In genomic region chr21:45412909-45413581, GRCh38 we compare ENCODE assay signal across 20 cellular contexts. TPM values are rescaled to one million over a fixed set of nuclear protein-coding genes. Genes with fewer than 3 reads are reported as not detected.
DNase-seq lines count a peak whose midpoint lies in the region; ATAC-seq and TF ChIP-seq lines count a peak whose summit lies in the region.
"Had no signal": no experiment of that assay in that cellular context is flagged by ENCODE, and none has a peak within 500 bp of the region (broad histone marks: within the 10 kb centered on the region; RNA-seq: fewer than 3 reads in every experiment).

No MANE protein-coding gene starts in this region.

- no peaks in the 10 kb centered on the region for H3K36me3 Mint-ChIP-seq in CD8-positive, alpha-beta T cell
- no peaks in the 10 kb centered on the region for H3K36me3 Mint-ChIP-seq in activated CD4-positive, alpha-beta T cell treated with anti-CD3 and anti-CD28 coated beads for 36 hours (ENCODE audit: low read depth)
- H3K36me3 Mint-ChIP-seq: IgD-negative memory B cell had no signal

- no peak overlapping the region for H3K4me3 Mint-ChIP-seq in CD8-positive, alpha-beta T cell
- no peak overlapping the region for H3K4me3 Mint-ChIP-seq in activated CD4-positive, alpha-beta T cell treated with anti-CD3 and anti-CD28 coated beads for 36 hours
- H3K4me3 Mint-ChIP-seq: IgD-negative memory B cell, T-helper 17 cell had no signal

- no peak overlapping the region for H3K27ac Mint-ChIP-seq in CD8-positive, alpha-beta T cell
- no peak overlapping the region for H3K27ac Mint-ChIP-seq in activated CD4-positive, alpha-beta T cell treated with anti-CD3 and anti-CD28 coated beads for 36 hours
- H3K27ac Mint-ChIP-seq: IgD-negative memory B cell, T-helper 17 cell had no signal

- H3K9me3 ChIP-seq in HUES6 (ENCODE audit: control insufficient read depth, insufficient read depth, low read depth, low read length) (no peaks in the 10 kb centered on the region), ascending aorta (no peaks in the 10 kb centered on the region), iPS-20b (ENCODE audit: insufficient read depth, low read depth, low read length) (no peaks in the 10 kb centered on the region), psoas muscle (no peaks in the 10 kb centered on the region)
- no peaks in the 10 kb centered on the region for H3K9me3 ChIP-seq in CD8-positive, alpha-beta T cell (ENCODE audit: low read length)
- H3K9me3 ChIP-seq: SJSA1, vagina had no signal

- TF ChIP-seq CTCF in ascending aorta (IDR thresholded peaks at IDR 0.05) (no peak), psoas muscle (IDR thresholded peaks at IDR 0.05) (no peak)
- no peak for TF ChIP-seq CTCF in CD8-positive, alpha-beta T cell (IDR thresholded peaks at IDR 0.05)

- H3K4me1 ChIP-seq in HUES6 (ENCODE audit: control insufficient read depth, insufficient read depth, low read length): peaks cover 86% of the 10 kb centered on the region
- peaks cover 5 to 30% of the 10 kb centered on the region in 2 donors for H3K4me1 ChIP-seq in ascending aorta
- peaks cover 45% of the 10 kb centered on the region for H3K4me1 ChIP-seq in iPS-20b (ENCODE audit: insufficient read depth, low read length)
- peaks cover 15% of the 10 kb centered on the region for H3K4me1 ChIP-seq in psoas muscle
- no peaks in the 10 kb centered on the region for H3K4me1 ChIP-seq in CD8-positive, alpha-beta T cell (ENCODE audit: insufficient read depth, low read length)
- H3K4me1 ChIP-seq: SJSA1 had no signal

- CTCF ChIA-PET in CD8-positive, alpha-beta T cell (lab: Charles Lee): no interaction called here
- CTCF ChIA-PET in activated CD4-positive, alpha-beta T cell treated with anti-CD3 and anti-CD28 coated beads for 36 hours (lab: Charles Lee): interaction anchor here (1.0 kb wide), 1 partner anchor 12 kb away, joined by 3 read pairs; no protein-coding TSS in a partner anchor

- H3K36me3 ChIP-seq in HUES6 (ENCODE audit: control insufficient read depth, insufficient read depth, low read length) (peaks cover 28% of the 10 kb centered on the region), ascending aorta (no peaks in the 10 kb centered on the region), iPS-20b (ENCODE audit: insufficient read depth, low read depth, low read length) (0 out of 2 replicates have a peak, but pooled peaks cover 7% of the 10 kb centered on the region), psoas muscle (ENCODE audit: insufficient read depth in 1 of 2, low read depth in 1 of 2) (no peaks in the 10 kb centered on the region)
- no peaks in the 10 kb centered on the region for H3K36me3 ChIP-seq in CD8-positive, alpha-beta T cell (ENCODE audit: insufficient read depth, low read length)
- H3K36me3 ChIP-seq: SJSA1, vagina had no signal

- H3K4me3 ChIP-seq in HUES6 (ENCODE audit: low read depth, low read length) (no peak overlapping the region; the same call in 1 of the 2 replicates), ascending aorta (no peak overlapping the region), iPS-20b (ENCODE audit: low read length) (no peak overlapping the region), psoas muscle (no peak overlapping the region)
- H3K4me3 ChIP-seq in CD8-positive, alpha-beta T cell (ENCODE audit: low read depth, low read length): no peak overlapping the region
- H3K4me3 ChIP-seq: SJSA1, vagina had no signal

- H3K27ac ChIP-seq in HUES6 (ENCODE audit: low read depth, low read length) (peak overlapping the region; percentile 60), ascending aorta (peak overlapping the region; percentile 49 to 50), iPS-20b (ENCODE audit: low read length) (no peak overlapping the region), psoas muscle (no peak overlapping the region)
- no peak overlapping the region for H3K27ac ChIP-seq in CD8-positive, alpha-beta T cell (ENCODE audit: low read depth, low read length)
- H3K27ac ChIP-seq: SJSA1, vagina had no signal

- WGBS in psoas muscle, 3 donors: 83 to 84% (median 84%) methylated on average over 27 of the region's 27 CpGs

- peak in 1 of 2 donors; percentile 61 for DNase-seq in ascending aorta (ENCODE audit: low spot score in 2 of 2)
- DNase-seq in psoas muscle: peak; percentile 9 to 41
- no peak for DNase-seq in KBM-7
- no peak for DNase-seq in CD8-positive, alpha-beta T cell
- DNase-seq in NCI-H1694 (lab: John Stamatoyannopoulos, UW): no peak
- DNase-seq in activated CD4-positive, alpha-beta T cell treated with anti-CD3 and anti-CD28 coated beads for 36 hours: no peak
- DNase-seq: activated CD8-positive, alpha-beta memory T cell treated with anti-CD3 and anti-CD28 coated beads for 24 hours; central memory CD4-positive, alpha-beta T cell; DND-41; effector memory CD4-positive, alpha-beta T cell; NCI-H69; OCI-M1; stimulated activated CD4-positive, alpha-beta T cell treated with anti-CD3 and anti-CD28 coated beads, Interleukin-4, amount 100 ng/mL, for 24 hours had no signal

- no peaks in the 10 kb centered on the region for H3K9me3 Mint-ChIP-seq in CD8-positive, alpha-beta T cell
- H3K9me3 Mint-ChIP-seq in activated CD4-positive, alpha-beta T cell treated with anti-CD3 and anti-CD28 coated beads for 36 hours (ENCODE audit: low read depth): no peaks in the 10 kb centered on the region
- H3K9me3 Mint-ChIP-seq: IgD-negative memory B cell had no signal

- H3K27me3 ChIP-seq in HUES6 (ENCODE audit: control insufficient read depth, insufficient read depth, low read length) (no peaks in the 10 kb centered on the region), ascending aorta (no peaks in the 10 kb centered on the region), iPS-20b (ENCODE audit: insufficient read depth, low read length) (no peaks in the 10 kb centered on the region), psoas muscle (ENCODE audit: insufficient read depth in 3 of 3, low read length in 2 of 3) (peaks cover 0 to 38% (median 0%) of the 10 kb centered on the region in 3 donors)
- H3K27me3 ChIP-seq in CD8-positive, alpha-beta T cell (ENCODE audit: insufficient read depth, low read length): no peaks in the 10 kb centered on the region
- H3K27me3 ChIP-seq: SJSA1, vagina had no signal

- intact Hi-C loops in ascending aorta (cut with DNase I): no loop called here
- intact Hi-C loops in psoas muscle (cut with DNase I): no loop called here
- intact Hi-C loops in CD8-positive, alpha-beta T cell (cut with DNase I, micrococcal nuclease): no loop called here
- intact Hi-C loops in activated CD4-positive, alpha-beta T cell treated with anti-CD3 and anti-CD28 coated beads for 36 hours (cut with DNase I, micrococcal nuclease): no loop called here

- in situ Hi-C loops in KBM-7 (cut with MboI; ENCODE audit: low pct_unique_long_range_greater_than_20kb, low sequenced_read_pairs): no loop called here

- POLR2A ChIA-PET in CD8-positive, alpha-beta T cell (lab: Charles Lee): no interaction called here
- POLR2A ChIA-PET in activated CD4-positive, alpha-beta T cell treated with anti-CD3 and anti-CD28 coated beads for 36 hours (lab: Charles Lee): no interaction called here

- peaks cover 9% of the 10 kb centered on the region for H3K27me3 Mint-ChIP-seq in CD8-positive, alpha-beta T cell (ENCODE audit: low read depth)
- H3K27me3 Mint-ChIP-seq in activated CD4-positive, alpha-beta T cell treated with anti-CD3 and anti-CD28 coated beads for 36 hours: peaks cover 2% of the 10 kb centered on the region

- H3K9ac ChIP-seq in HUES6 (ENCODE audit: low read length): peak overlapping the region; percentile 5
- peak overlapping the region; percentile 21; the same call in 1 of the 2 replicates for H3K9ac ChIP-seq in iPS-20b (ENCODE audit: low read depth, low read length)

- ATAC-seq in psoas muscle: no peak
- no peak for ATAC-seq in CD8-positive, alpha-beta T cell
- no peak for ATAC-seq in activated CD4-positive, alpha-beta T cell treated with anti-CD3 and anti-CD28 coated beads for 36 hours
- ATAC-seq: activated CD4-positive, CD25-positive, alpha-beta regulatory T cell treated with anti-CD3 and anti-CD28 coated beads, Interleukin-2, amount 50 U/mL, for 24 hours; T-helper 17 cell had no signal

- H3K4me1 Mint-ChIP-seq in CD8-positive, alpha-beta T cell (ENCODE audit: low read depth): no peaks in the 10 kb centered on the region
- H3K4me1 Mint-ChIP-seq in activated CD4-positive, alpha-beta T cell treated with anti-CD3 and anti-CD28 coated beads for 36 hours: no peaks in the 10 kb centered on the region
- H3K4me1 Mint-ChIP-seq: IgD-negative memory B cell, T-helper 17 cell had no signal

RNA-seq across cellular contexts. Expression of gene COL18A1, which starts 8.1 kb away (rescaled TPM):
- 699 TPM for total RNA-seq in ascending aorta
- total RNA-seq in psoas muscle: 10 to 100 TPM; 11.6 to 21.1 (median 15.1) TPM
- polyA plus RNA-seq in psoas muscle: 10 to 100 TPM in 2 of 3 donors, 1 to 10 TPM in 1; 4.8 to 25.3 (median 11.3) TPM
- total RNA-seq in CD8-positive, alpha-beta T cell: 10 to 100 TPM; 60.7 to 65.3 TPM
- 1 to 10 TPM; 8.0 to 8.8 TPM for total RNA-seq in activated CD4-positive, alpha-beta T cell treated with anti-CD3 and anti-CD28 coated beads for 36 hours

Comparison
In these comparisons a context has a peak if more than half of its experiments do, and no peak if none do; other contexts are left out.
1. H3K27ac ChIP-seq: peak in HUES6 (single experiment) and ascending aorta (2 of 2); none in iPS-20b (single experiment), psoas muscle (single experiment) and CD8-positive, alpha-beta T cell (single experiment).
2. DNase-seq: peak in psoas muscle (2 of 2); none in KBM-7 (single experiment), CD8-positive, alpha-beta T cell (0 of 7), NCI-H1694 (single experiment) and activated CD4-positive, alpha-beta T cell treated with anti-CD3 and anti-CD28 coated beads for 36 hours (single experiment).
3. RNA of gene COL18A1, which starts 8.1 kb away (total RNA-seq): 699 TPM in ascending aorta (single experiment); 60.7 to 65.3 TPM in CD8-positive, alpha-beta T cell, 11.6 to 21.1 TPM in psoas muscle and 8.0 to 8.8 TPM in activated CD4-positive, alpha-beta T cell treated with anti-CD3 and anti-CD28 coated beads for 36 hours; every median in the first group is over 10 times any median in the second.